ENCODE assay signal across 10 cellular contexts in the genomic region with DNA sequence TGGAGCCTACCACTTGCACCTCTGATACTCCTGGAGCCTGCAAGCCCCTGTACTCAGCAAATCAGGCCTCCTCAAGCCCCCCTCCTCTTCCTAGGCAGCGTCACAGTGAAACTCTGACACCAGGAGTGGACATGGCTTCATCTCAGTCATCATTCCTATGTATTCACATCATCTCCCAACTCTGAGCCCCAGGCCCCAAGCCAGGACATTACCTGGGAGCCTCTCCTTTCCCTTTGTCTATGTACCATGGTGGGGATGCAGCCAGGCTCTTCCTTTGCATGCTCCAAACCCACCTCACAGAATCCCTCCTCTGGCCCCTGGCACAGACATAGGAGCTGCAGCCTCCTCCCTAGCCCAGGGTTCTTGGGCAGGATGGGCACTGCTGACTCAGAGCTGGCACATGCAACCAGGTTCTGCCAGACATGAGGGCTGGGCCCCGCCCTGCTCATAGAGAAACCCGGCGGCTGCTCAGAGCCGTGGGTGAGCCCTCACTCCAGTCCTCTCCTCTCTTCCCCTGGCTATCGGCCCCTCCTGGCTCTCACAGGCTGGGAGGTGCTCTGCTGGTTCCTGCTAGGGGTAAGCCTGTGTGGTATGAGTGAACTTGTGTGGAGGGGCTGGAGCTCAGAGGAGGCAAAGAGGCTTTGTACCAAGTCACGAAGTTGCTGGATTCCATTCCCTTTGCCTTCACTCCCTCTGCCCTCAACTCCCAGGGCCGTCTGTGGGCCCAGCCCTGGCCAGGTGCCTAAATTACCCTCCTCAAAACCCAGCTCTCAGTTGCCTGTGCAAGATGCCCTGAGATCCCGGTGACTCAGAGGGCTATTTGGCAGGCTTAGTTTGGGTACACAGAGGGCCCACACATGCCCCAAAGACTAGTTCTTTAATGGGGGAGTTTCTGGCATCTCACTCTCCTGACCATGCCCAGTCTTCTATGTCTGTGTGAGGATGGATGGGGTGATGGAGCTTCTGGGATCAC. TPM values are rescaled to one million over a fixed set of nuclear protein-coding genes. Genes with fewer than 3 reads are reported as not detected.
DNase-seq lines count a peak whose midpoint lies in the region; ATAC-seq and TF ChIP-seq lines count a peak whose summit lies in the region.
"Had no signal": no experiment of that assay in that cellular context is flagged by ENCODE, and none has a peak within 500 bp of the region (broad histone marks: within the 10 kb centered on the region; RNA-seq: fewer than 3 reads in every experiment).

No MANE protein-coding gene starts in this region.

- intact Hi-C loops in heart right ventricle (cut with DNase I), result no loop called here

- H3K36me3 ChIP-seq in heart right ventricle, result no peaks in the 10 kb centered on the region
- H3K36me3 ChIP-seq: BLaER1 had no signal

- WGBS in heart right ventricle, 2 donors, result 54 to 61% methylated on average over 9 of the region's 9 CpGs

- H3K4me1 ChIP-seq in heart right ventricle, result peaks cover 0 to 32% (median 26%) of the 10 kb centered on the region in 9 donors

- ATAC-seq in heart right ventricle (peak in 5 of 8 donors; percentile 11 to 32 (median 20)), GM18498 (IDR thresholded peaks at IDR 0.05; ENCODE audit: unreplicated experiment) (no peak)

- peak overlapping the region in 2 of 10 donors; percentile 48 to 77 for H3K27ac ChIP-seq in heart right ventricle
- H3K27ac ChIP-seq: BLaER1 had no signal

- TF ChIP-seq CTCF in heart right ventricle (IDR thresholded peaks at IDR 0.05), result no peak

- H3K27me3 ChIP-seq in heart right ventricle, result peaks cover 0 to 27% (median 0%) of the 10 kb centered on the region in 7 donors

- peak; percentile 13 for DNase-seq in activated CD4-positive, CD25-positive, alpha-beta regulatory T cell treated with anti-CD3 and anti-CD28 coated beads, Interleukin-2, amount 50 U/mL, for 16 hours (ENCODE audit: low read depth, low spot score)
- DNase-seq in activated CD4-positive, CD25-positive, alpha-beta regulatory T cell treated with anti-CD3 and anti-CD28 coated beads, Interleukin-2, amount 50 U/mL, for 72 hours, result no peak
- peak; percentile 26 to 39 for DNase-seq in activated T-helper 1 cell treated with anti-CD3 and anti-CD28 coated beads, Interleukin-2, amount 50 U/mL, for 16 hours (ENCODE audit: low read depth in 1 of 2, low spot score in 1 of 2)
- DNase-seq in heart right ventricle, result no peak
- peak; percentile 58 for DNase-seq in stimulated activated CD4-positive, alpha-beta T cell treated with anti-CD3 and anti-CD28 coated beads, Interleukin-2, amount 100 ng/mL, for 4 hours (ENCODE audit: low read depth)
- no peak for DNase-seq in midbrain (lab: John Stamatoyannopoulos, UW)
- DNase-seq in NCI-H2107 (lab: John Stamatoyannopoulos, UW), result no peak

- H3K9me3 ChIP-seq in heart right ventricle, result no peaks in the 10 kb centered on the region
- H3K9me3 ChIP-seq: BLaER1 had no signal

- no peak overlapping the region for H3K4me3 ChIP-seq in heart right ventricle
- H3K4me3 ChIP-seq: BLaER1 had no signal

RNA-seq across cellular contexts. Expression of a gene that starts 1.9 kb away (rescaled TPM):
- total RNA-seq in heart right ventricle, result 10 to 100 TPM in 6 of 10 donors, 1 to 10 TPM in 4; 6.3 to 17.7 (median 10.1) TPM
- polyA plus RNA-seq in heart right ventricle, result 10 to 100 TPM; 13.0 to 20.0 TPM

RNA-seq across cellular contexts. Expression of a gene that starts 7.7 kb away (rescaled TPM):
- total RNA-seq in heart right ventricle, result under 1 TPM in 6 of 10 donors, not detected in 4; 0.09 to 0.42 (median 0.30) TPM
- under 1 TPM; 0.13 to 0.66 TPM for polyA plus RNA-seq in heart right ventricle
- total RNA-seq: lung microvascular endothelial cell had no signal

RNA-seq across cellular contexts. Expression of a gene that starts 40.7 kb away (rescaled TPM):
- total RNA-seq in heart right ventricle, result 1 to 10 TPM; 1.2 to 3.7 (median 2.1) TPM
- polyA plus RNA-seq in heart right ventricle, result 1 to 10 TPM; 4.8 to 6.4 TPM

Comparison
In these comparisons a context has a peak if more than half of its experiments do, and no peak if none do; other contexts are left out.
1. DNase-seq: peak in activated CD4-positive, CD25-positive, alpha-beta regulatory T cell treated with anti-CD3 and anti-CD28 coated beads, Interleukin-2, amount 50 U/mL, for 16 hours (single experiment), activated T-helper 1 cell treated with anti-CD3 and anti-CD28 coated beads, Interleukin-2, amount 50 U/mL, for 16 hours (2 of 2) and stimulated activated CD4-positive, alpha-beta T cell treated with anti-CD3 and anti-CD28 coated beads, Interleukin-2, amount 100 ng/mL, for 4 hours (single experiment); none in activated CD4-positive, CD25-positive, alpha-beta regulatory T cell treated with anti-CD3 and anti-CD28 coated beads, Interleukin-2, amount 50 U/mL, for 72 hours (single experiment), heart right ventricle (0 of 2), midbrain (single experiment) and NCI-H2107 (single experiment).